Comparison of ENCODE assay signal across 8 cellular contexts in the genomic region with DNA sequence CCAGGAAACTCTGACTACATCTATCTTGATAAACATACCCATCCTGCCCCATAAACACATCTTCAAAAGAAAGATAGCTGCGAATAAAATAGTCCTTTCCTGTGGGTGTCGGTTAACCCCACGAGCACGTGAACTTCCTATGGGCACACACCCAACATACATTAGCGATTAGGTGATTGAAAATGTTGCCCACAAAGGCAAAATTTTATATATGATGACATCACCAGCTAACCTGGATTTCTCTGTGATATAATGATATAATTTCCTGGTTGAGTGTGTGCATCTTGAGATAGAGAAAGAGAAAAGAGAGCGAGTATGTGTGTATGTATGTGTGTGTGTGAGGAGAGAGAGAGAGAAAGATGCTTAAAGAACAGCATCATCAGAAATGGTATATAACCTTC.
DNase-seq lines count a peak whose midpoint lies in the region; ATAC-seq and TF ChIP-seq lines count a peak whose summit lies in the region.

No MANE protein-coding gene starts in this region.

- H3K4me1 ChIP-seq in Caco-2 = peaks cover 34% of the 10 kb centered on the region

- POLR2A ChIA-PET in Caco-2 (lab: Charles Lee) = no interaction called here

- TF ChIP-seq CTCF in Caco-2 (IDR thresholded peaks at IDR 0.05; ENCODE audit: insufficient read depth in 1 of 2, low read depth in 1 of 2, low read length in 1 of 2, severe bottlenecking in 1 of 2, unreplicated experiment in 1 of 2) = no peak
- no peak for TF ChIP-seq CTCF in foreskin fibroblast (IDR thresholded peaks at IDR 0.05; ENCODE audit: low read depth, low read length)

- H3K36me3 ChIP-seq in Caco-2 (ENCODE audit: control insufficient read depth, insufficient read depth, low read length) = no peaks in the 10 kb centered on the region

- DNase-seq in Caco-2 (no peak), NCI-H2227 treated with DMSO at 0.1 percent for 48 hours (lab: John Stamatoyannopoulos, UW) (peak; percentile 84), foreskin fibroblast (peak in 1 of 2 donors; percentile 60)
- DNase-seq in activated CD8-positive, alpha-beta memory T cell treated with anti-CD3 and anti-CD28 coated beads for 4 hours (ENCODE audit: low read depth in 2 of 2) = peak; percentile 27 to 33
- peak; percentile 6 for DNase-seq in stimulated activated CD8-positive, alpha-beta memory T cell treated with anti-CD3 and anti-CD28 coated beads, Interleukin-15, amount 100 ng/mL, for 24 hours (ENCODE audit: low read depth)

- intact Hi-C loops in Caco-2 (cut with micrococcal nuclease; ENCODE audit: unreplicated experiment) = loop anchor here (10.0 kb wide), 1 partner anchor 1090 kb away; the partner anchor contains the start of gene NR5A2

- peaks cover 6% of the 10 kb centered on the region for H3K36me3 Mint-ChIP-seq in Caco-2 (ENCODE audit: insufficient read depth, unreplicated experiment)

- no peaks in the 10 kb centered on the region for H3K9me3 Mint-ChIP-seq in Caco-2 (ENCODE audit: unreplicated experiment)

- H3K4me3 Mint-ChIP-seq in Caco-2 (ENCODE audit: unreplicated experiment) = no peak overlapping the region

- peak; percentile 7 for ATAC-seq in GM21619 (IDR thresholded peaks at IDR 0.05; ENCODE audit: unreplicated experiment)
- no peak for ATAC-seq in HG02678 (IDR thresholded peaks at IDR 0.05; ENCODE audit: unreplicated experiment)
- ATAC-seq in GM19351 (IDR thresholded peaks at IDR 0.05; ENCODE audit: unreplicated experiment) = no peak

- H3K4me1 Mint-ChIP-seq in Caco-2 (ENCODE audit: low read depth, unreplicated experiment) = peaks cover 10% of the 10 kb centered on the region

- no peaks in the 10 kb centered on the region for H3K27me3 ChIP-seq in Caco-2 (replicated peaks; ENCODE audit: control insufficient read depth, insufficient read depth, low read length)

- CTCF ChIA-PET in Caco-2 (lab: Charles Lee) = no interaction called here

- H3K27me3 Mint-ChIP-seq in Caco-2 (ENCODE audit: insufficient read depth, unreplicated experiment) = no peaks in the 10 kb centered on the region

- peak overlapping the region; percentile 4; the same call in 1 of the 2 replicates for H3K4me3 ChIP-seq in Caco-2 (ENCODE audit: low read depth, low read length)
- peak overlapping the region; percentile 60 to 88 for H3K4me3 ChIP-seq in foreskin fibroblast (ENCODE audit: low read depth in 1 of 2, low read length in 2 of 2)

- no peak overlapping the region for H3K27ac Mint-ChIP-seq in Caco-2 (ENCODE audit: unreplicated experiment)

- BruUV-seq in Caco-2 (replicated peaks; lab: Mats Ljungman, UMichigan) = no TSS peak

- no peaks in the 10 kb centered on the region for H3K9me3 ChIP-seq in Caco-2

Comparison
In these comparisons a context has a peak if more than half of its experiments do, and no peak if none do; other contexts are left out.
1. DNase-seq: peak in NCI-H2227 treated with DMSO at 0.1 percent for 48 hours (single experiment), activated CD8-positive, alpha-beta memory T cell treated with anti-CD3 and anti-CD28 coated beads for 4 hours (2 of 2) and stimulated activated CD8-positive, alpha-beta memory T cell treated with anti-CD3 and anti-CD28 coated beads, Interleukin-15, amount 100 ng/mL, for 24 hours (single experiment); none in Caco-2 (0 of 2).